26 cellular contexts compared by ENCODE assay signal in genomic region chr11:72348250-72348649, GRCh38.
DNase-seq lines count a peak whose midpoint lies in the region; ATAC-seq and TF ChIP-seq lines count a peak whose summit lies in the region.
"Had no signal": no experiment of that assay in that cellular context is flagged by ENCODE, and none has a peak within 500 bp of the region (broad histone marks: within the 10 kb centered on the region; RNA-seq: fewer than 3 reads in every experiment).

No MANE protein-coding gene starts in this region.

- H3K4me2 ChIP-seq in H9 (ENCODE audit: insufficient read depth, insufficient read length, low read length) (no peak overlapping the region), PC-3 (ENCODE audit: low read length) (no peak overlapping the region)
- H3K4me2 ChIP-seq: hepatocyte had no signal

- H3K4me3 Mint-ChIP-seq in H9 = no peak overlapping the region
- H3K4me3 Mint-ChIP-seq in activated naive CD4-positive, alpha-beta T cell treated with anti-CD3 and anti-CD28 coated beads, Interleukin-2, amount 10 ng/mL, durations not matched to agents 7 days and 5 days = no peak overlapping the region
- no peak overlapping the region for H3K4me3 Mint-ChIP-seq in activated T-helper 2 cell treated with anti-CD3 and anti-CD28 coated beads, Interferon-gamma antibody, Interleukin-2, Interleukin-4, amounts not matched to agents 10 μg/mL and 5 μg/mL and 100 μg/mL, durations not matched to agents 14 hours and 24 hours and 36 hours (ENCODE audit: low read depth)
- H3K4me3 Mint-ChIP-seq: natural killer cell treated with Interleukin-12 subunit alpha and Interleukin-12 subunit beta and Interleukin-15 and Interleukin-18, amount 100 ng/mL, for 72 hours had no signal

- no peaks in the 10 kb centered on the region for H3K23me2 ChIP-seq in H9 (ENCODE audit: insufficient read length, low read depth, low read length, poor library complexity, severe bottlenecking)

- no peak overlapping the region for H3K9ac ChIP-seq in H9 (ENCODE audit: extremely low read depth, insufficient read length, low read length)
- H3K9ac ChIP-seq in PC-3 (ENCODE audit: low read length) = no peak overlapping the region

- H2BK15ac ChIP-seq in H9 (ENCODE audit: low read depth, low read length) = no peak overlapping the region

- H3K9me2 ChIP-seq in PC-3 (replicated peaks; ENCODE audit: low read length) = no peaks in the 10 kb centered on the region

- no peak overlapping the region for H3K18ac ChIP-seq in H9 (ENCODE audit: insufficient read length, low read depth, low read length)

- H3K23ac ChIP-seq in H9 (ENCODE audit: insufficient read length, low read depth, low read length) = no peak overlapping the region

- H3F3A ChIP-seq in PC-3 (ENCODE audit: low read length, unreplicated experiment) = no peaks in the 10 kb centered on the region

- BruUV-seq in PC-3 (replicated peaks; lab: Mats Ljungman, UMichigan) = no TSS peak

- no peak overlapping the region for H2AK5ac ChIP-seq in H9 (ENCODE audit: insufficient read length, low read length)

- DNase-seq in H9 = no peak
- DNase-seq in PC-3 = no peak
- no peak for DNase-seq in epithelial cell of proximal tubule (ENCODE audit: low read depth)
- no peak for DNase-seq in activated naive CD4-positive, alpha-beta T cell treated with anti-CD3 and anti-CD28 coated beads, Interleukin-2, amount 10 ng/mL, durations not matched to agents 7 days and 5 days
- DNase-seq in cortex of kidney (lab: John Stamatoyannopoulos, UW) = no peak
- DNase-seq in GM10266 (ENCODE audit: extremely low spot score) = no peak
- DNase-seq in activated T-helper 2 cell treated with anti-CD3 and anti-CD28 coated beads, Interferon-gamma antibody, Interleukin-2, Interleukin-4, amounts not matched to agents 10 μg/mL and 5 μg/mL and 100 μg/mL, durations not matched to agents 14 hours and 24 hours and 36 hours (ENCODE audit: low spot score) = no peak
- DNase-seq: ACHN; activated CD4-positive, alpha-beta T cell treated with anti-CD3 and anti-CD28 coated beads, Interleukin-2, amount 50 U/mL, for 4 hours; activated naive CD4-positive, alpha-beta T cell treated with Interleukin-2 at 50 U/mL for 16 hours; activated T-cell treated with anti-CD3 and anti-CD28 coated beads, Interleukin-2, amount 50 U/mL, for 48 hours; body of pancreas; COR-L47; DMS79; GDM1; NCI-H1092; NCI-H187; NCI-H526; occipital lobe; stimulated activated CD4-positive, alpha-beta T cell treated with anti-CD3 and anti-CD28 coated beads, Interleukin-4, amount 100 ng/mL, for 4 hours; transverse colon had no signal

- H3K79me1 ChIP-seq in H9 (ENCODE audit: insufficient read depth, low read depth, low read length, poor library complexity, severe bottlenecking) = no peaks in the 10 kb centered on the region

- H3K56ac ChIP-seq in H9 (ENCODE audit: insufficient read length, low read depth, low read length) = no peak overlapping the region

- H3K27ac ChIP-seq in C4-2B = no peak overlapping the region
- no peak overlapping the region for H3K27ac ChIP-seq in H9 (ENCODE audit: insufficient read length, low read depth, low read length)
- no peak overlapping the region for H3K27ac ChIP-seq in PC-3 (ENCODE audit: low read length)
- H3K27ac ChIP-seq: body of pancreas, gastroesophageal sphincter, hepatocyte, transverse colon had no signal

- H4K5ac ChIP-seq in H9 (ENCODE audit: insufficient read length, low read depth, low read length) = no peak overlapping the region

- no peaks in the 10 kb centered on the region for H3K9me3 ChIP-seq in H9 (ENCODE audit: control insufficient read depth, low read depth, low read length)
- H3K9me3 ChIP-seq in PC-3 (ENCODE audit: low read length) = no peaks in the 10 kb centered on the region
- H3K9me3 ChIP-seq: body of pancreas, gastroesophageal sphincter, transverse colon had no signal

- no peak overlapping the region for H4K8ac ChIP-seq in H9 (replicated peaks; ENCODE audit: insufficient read length, low read depth, low read length)

- H3K9me3 Mint-ChIP-seq in H9 = no peaks in the 10 kb centered on the region
- no peaks in the 10 kb centered on the region for H3K9me3 Mint-ChIP-seq in activated naive CD4-positive, alpha-beta T cell treated with anti-CD3 and anti-CD28 coated beads, Interleukin-2, amount 10 ng/mL, durations not matched to agents 7 days and 5 days
- H3K9me3 Mint-ChIP-seq in activated T-helper 2 cell treated with anti-CD3 and anti-CD28 coated beads, Interferon-gamma antibody, Interleukin-2, Interleukin-4, amounts not matched to agents 10 μg/mL and 5 μg/mL and 100 μg/mL, durations not matched to agents 14 hours and 24 hours and 36 hours = no peaks in the 10 kb centered on the region
- H3K9me3 Mint-ChIP-seq: natural killer cell treated with Interleukin-12 subunit alpha and Interleukin-12 subunit beta and Interleukin-15 and Interleukin-18, amount 100 ng/mL, for 72 hours had no signal

- peak overlapping the region in 1 of 3 experiments; percentile 33; a peak in 1 of 7 replicates for H3K27ac Mint-ChIP-seq in H9
- no peak overlapping the region for H3K27ac Mint-ChIP-seq in activated naive CD4-positive, alpha-beta T cell treated with anti-CD3 and anti-CD28 coated beads, Interleukin-2, amount 10 ng/mL, durations not matched to agents 7 days and 5 days
- H3K27ac Mint-ChIP-seq in activated T-helper 2 cell treated with anti-CD3 and anti-CD28 coated beads, Interferon-gamma antibody, Interleukin-2, Interleukin-4, amounts not matched to agents 10 μg/mL and 5 μg/mL and 100 μg/mL, durations not matched to agents 14 hours and 24 hours and 36 hours = no peak overlapping the region
- H3K27ac Mint-ChIP-seq: natural killer cell treated with Interleukin-12 subunit alpha and Interleukin-12 subunit beta and Interleukin-15 and Interleukin-18, amount 100 ng/mL, for 72 hours had no signal

- TF ChIP-seq CTCF in C4-2B (conservative IDR thresholded peaks at IDR 0.05) (peak; percentile 17; the same call in 1 of the 2 replicates), H9 (conservative IDR thresholded peaks at IDR 0.05) (peak; percentile 34; the same call in 2 of the 3 replicates), PC-3 (conservative IDR thresholded peaks at IDR 0.05; ENCODE audit: low read depth, low read length) (no peak), epithelial cell of proximal tubule (conservative IDR thresholded peaks at IDR 0.05; ENCODE audit: low read depth, low read length) (peak; percentile 37), GM10266 (IDR thresholded peaks at IDR 0.05; ENCODE audit: control insufficient read depth, insufficient read depth, low read depth, missing control alignments) (no peak)

- H3K27me3 ChIP-seq in H9 (ENCODE audit: insufficient read depth, low read length) (no peaks in the 10 kb centered on the region), PC-3 (ENCODE audit: low read length) (no peaks in the 10 kb centered on the region)
- H3K27me3 ChIP-seq: body of pancreas, gastroesophageal sphincter, hepatocyte, transverse colon had no signal

- H4K91ac ChIP-seq in H9 (ENCODE audit: insufficient read length, low read depth, low read length) = no peak overlapping the region

- no peak overlapping the region for H2BK12ac ChIP-seq in H9 (ENCODE audit: insufficient read length, low read depth, low read length)

- H3K4me1 ChIP-seq in H9 (ENCODE audit: insufficient read depth, low read length) = no peaks in the 10 kb centered on the region
- peaks cover 3% of the 10 kb centered on the region; the same call in 1 of the 2 replicates for H3K4me1 ChIP-seq in PC-3 (ENCODE audit: insufficient read depth, low read length)
- H3K4me1 ChIP-seq: body of pancreas had no signal

- H3K36me3 ChIP-seq in PC-3 (ENCODE audit: low read depth, low read length) = peaks cover 11% of the 10 kb centered on the region; the same call in 1 of the 2 replicates
- H3K36me3 ChIP-seq: transverse colon had no signal

- no peak overlapping the region for H2BK120ac ChIP-seq in H9 (ENCODE audit: low read depth, low read length, poor library complexity, severe bottlenecking)

- H3K79me2 ChIP-seq in H9 (ENCODE audit: insufficient read depth, low read length) = no peaks in the 10 kb centered on the region
- no peaks in the 10 kb centered on the region for H3K79me2 ChIP-seq in PC-3 (ENCODE audit: low read length)
- H3K79me2 ChIP-seq: hepatocyte had no signal

- ATAC-seq in PC-3 = peak; percentile 40; the same call in 1 of the 2 replicates
- ATAC-seq: activated CD4-positive, CD25-positive, alpha-beta regulatory T cell treated with anti-CD3 and anti-CD28 coated beads, Interleukin-2, amount 50 U/mL, for 24 hours; body of pancreas; gastroesophageal sphincter; natural killer cell treated with Interleukin-12 subunit alpha and Interleukin-12 subunit beta and Interleukin-15 and Interleukin-18, amount 100 ng/mL, for 72 hours had no signal

- POLR2A ChIA-PET in PC-3 (lab: Charles Lee; ENCODE audit: unreplicated experiment) = no interaction called here

- peaks cover 5 to 6% of the 10 kb centered on the region in 2 experiments; a peak in 3 of 4 replicates for H3K4me1 Mint-ChIP-seq in H9
- H3K4me1 Mint-ChIP-seq in activated naive CD4-positive, alpha-beta T cell treated with anti-CD3 and anti-CD28 coated beads, Interleukin-2, amount 10 ng/mL, durations not matched to agents 7 days and 5 days = no peaks in the 10 kb centered on the region
- H3K4me1 Mint-ChIP-seq in activated T-helper 2 cell treated with anti-CD3 and anti-CD28 coated beads, Interferon-gamma antibody, Interleukin-2, Interleukin-4, amounts not matched to agents 10 μg/mL and 5 μg/mL and 100 μg/mL, durations not matched to agents 14 hours and 24 hours and 36 hours (ENCODE audit: low read depth) = no peaks in the 10 kb centered on the region

- no peak overlapping the region for H2AFZ ChIP-seq in H9 (ENCODE audit: low read length)
- H2AFZ ChIP-seq in PC-3 (ENCODE audit: low read length) = no peak overlapping the region
- H2AFZ ChIP-seq: hepatocyte had no signal

- no peak overlapping the region for H3K4ac ChIP-seq in H9 (ENCODE audit: low read depth, low read length)

- no peak overlapping the region for H3T11ph ChIP-seq in H9 (ENCODE audit: low read length)

- no peaks in the 10 kb centered on the region for H3K27me3 Mint-ChIP-seq in H9 (ENCODE audit: low read depth)
- H3K27me3 Mint-ChIP-seq in activated naive CD4-positive, alpha-beta T cell treated with anti-CD3 and anti-CD28 coated beads, Interleukin-2, amount 10 ng/mL, durations not matched to agents 7 days and 5 days = no peaks in the 10 kb centered on the region
- no peaks in the 10 kb centered on the region for H3K27me3 Mint-ChIP-seq in activated T-helper 2 cell treated with anti-CD3 and anti-CD28 coated beads, Interferon-gamma antibody, Interleukin-2, Interleukin-4, amounts not matched to agents 10 μg/mL and 5 μg/mL and 100 μg/mL, durations not matched to agents 14 hours and 24 hours and 36 hours (ENCODE audit: low read depth)
- H3K27me3 Mint-ChIP-seq: natural killer cell treated with Interleukin-12 subunit alpha and Interleukin-12 subunit beta and Interleukin-15 and Interleukin-18, amount 100 ng/mL, for 72 hours had no signal

- H3K4me3 ChIP-seq in PC-3 (ENCODE audit: low read length) (no peak overlapping the region), epithelial cell of proximal tubule (ENCODE audit: low read depth, low read length) (no peak overlapping the region)
- H3K4me3 ChIP-seq: body of pancreas, gastroesophageal sphincter, hepatocyte, transverse colon had no signal

- intact Hi-C loops in PC-3 (cut with micrococcal nuclease) = no loop called here
- intact Hi-C loops in activated T-helper 2 cell treated with anti-CD3 and anti-CD28 coated beads, Interferon-gamma antibody, Interleukin-2, Interleukin-4, amounts not matched to agents 10 μg/mL and 5 μg/mL and 100 μg/mL, durations not matched to agents 14 hours and 24 hours and 36 hours (cut with micrococcal nuclease) = no loop called here

- CTCF ChIA-PET in PC-3 (lab: Charles Lee) = interaction anchor here (0.5 to 1.7 kb wide), 4 partner anchors 66 to 97 kb away, joined by 4 to 9 read pairs (median 5); no protein-coding TSS in a partner anchor
- CTCF ChIA-PET in activated naive CD4-positive, alpha-beta T cell treated with anti-CD3 and anti-CD28 coated beads, Interleukin-2, amount 10 ng/mL, durations not matched to agents 7 days and 5 days (lab: Charles Lee) = interaction anchor here (1.0 kb wide), 1 partner anchor 13 kb away, joined by 3 read pairs; no protein-coding TSS in a partner anchor

- H4K20me1 ChIP-seq in H9 (ENCODE audit: control insufficient read depth, insufficient read depth, insufficient read length) (no peaks in the 10 kb centered on the region), PC-3 (ENCODE audit: low read length) (no peaks in the 10 kb centered on the region)

- H3K36me3 Mint-ChIP-seq in H9 (ENCODE audit: insufficient read depth in 1 of 3, low read depth in 3 of 3) = no peaks in the 10 kb centered on the region
- no peaks in the 10 kb centered on the region for H3K36me3 Mint-ChIP-seq in activated naive CD4-positive, alpha-beta T cell treated with anti-CD3 and anti-CD28 coated beads, Interleukin-2, amount 10 ng/mL, durations not matched to agents 7 days and 5 days
- no peaks in the 10 kb centered on the region for H3K36me3 Mint-ChIP-seq in activated T-helper 2 cell treated with anti-CD3 and anti-CD28 coated beads, Interferon-gamma antibody, Interleukin-2, Interleukin-4, amounts not matched to agents 10 μg/mL and 5 μg/mL and 100 μg/mL, durations not matched to agents 14 hours and 24 hours and 36 hours (ENCODE audit: low read depth)
- H3K36me3 Mint-ChIP-seq: natural killer cell treated with Interleukin-12 subunit alpha and Interleukin-12 subunit beta and Interleukin-15 and Interleukin-18, amount 100 ng/mL, for 72 hours had no signal

- no peak overlapping the region for H2BK5ac ChIP-seq in H9 (ENCODE audit: insufficient read length, low read length)

- no peak overlapping the region for H2BK20ac ChIP-seq in H9 (ENCODE audit: low read depth, low read length, poor library complexity, severe bottlenecking)

- no peak overlapping the region for H3K14ac ChIP-seq in H9 (ENCODE audit: insufficient read depth, low read length)

Comparison
In these comparisons a context has a peak if more than half of its experiments do, and no peak if none do; other contexts are left out.
1. CTCF ChIP-seq: peak in C4-2B (single experiment), H9 (single experiment) and epithelial cell of proximal tubule (single experiment); none in PC-3 (single experiment) and GM10266 (single experiment).